Comparison of ENCODE assay signal across 1 cellular context in genomic region chr16:5098221-5099159, GRCh38.
TF ChIP-seq lines count a peak whose summit lies in the region.

No MANE protein-coding gene starts in this region.

TF ChIP-seq in HepG2, 621 proteins besides CTCF, POLR2A, EP300 and RAD21 (continued from another document and continues in another):
- TF ChIP-seq HOMEZ (CRISPR knock-in tag; IDR thresholded peaks at IDR 0.05; ENCODE audit: low read depth) (0 out of 2 replicates have a peak, but pooled peaks have one; percentile 7), ZBTB10 (CRISPR knock-in tag; IDR thresholded peaks at IDR 0.05; ENCODE audit: borderline replicate concordance) (0 out of 2 replicates have a peak, but pooled peaks have one; percentile 73), FOXP4 (CRISPR knock-in tag; IDR thresholded peaks at IDR 0.05) (peak; percentile 17; the same call in 1 of the 2 replicates), ZNF546 (CRISPR knock-in tag; conservative IDR thresholded peaks at IDR 0.05) (peak; percentile 79; the same call in 1 of the 2 replicates), ZMYM3 (CRISPR knock-in tag; IDR thresholded peaks at IDR 0.05) (peak; percentile 47; the same call in 1 of the 2 replicates), EEA1 (CRISPR knock-in tag; IDR thresholded peaks at IDR 0.05; ENCODE audit: borderline replicate concordance) (0 out of 2 replicates have a peak, but pooled peaks have one; percentile 66), IKZF5 (CRISPR knock-in tag; IDR thresholded peaks at IDR 0.05) (peak; percentile 44; the same call in 1 of the 2 replicates), AGO1 (IDR thresholded peaks at IDR 0.05; ENCODE audit: low read depth, low read length, poor library complexity, severe bottlenecking) (peak; percentile 53), RBFOX2 (IDR thresholded peaks at IDR 0.05; ENCODE audit: low read depth, low read length) (peak; percentile 67), MIER3 (CRISPR knock-in tag; IDR thresholded peaks at IDR 0.05; ENCODE audit: borderline replicate concordance) (peak; percentile 24; the same call in 1 of the 2 replicates), PHF8 (CRISPR knock-in tag; IDR thresholded peaks at IDR 0.05) (peak; percentile 72), TBX2 (CRISPR knock-in tag; IDR thresholded peaks at IDR 0.05; ENCODE audit: borderline replicate concordance) (peak; percentile 67), HIVEP1 (CRISPR knock-in tag; IDR thresholded peaks at IDR 0.05) (peak; percentile 33; the same call in 1 of the 2 replicates), SKI (IDR thresholded peaks at IDR 0.05; ENCODE audit: partially characterized antibody) (peak; percentile 21), ZNF687 (CRISPR knock-in tag; IDR thresholded peaks at IDR 0.05) (peak; percentile 77), ZNF710 (CRISPR knock-in tag; IDR thresholded peaks at IDR 0.05; ENCODE audit: borderline replicate concordance) (0 out of 2 replicates have a peak, but pooled peaks have one; percentile 18), ZNF501 (CRISPR knock-in tag; IDR thresholded peaks at IDR 0.05) (0 out of 2 replicates have a peak, but pooled peaks have one; percentile 53), POLR2AphosphoS5 (IDR thresholded peaks at IDR 0.05; ENCODE audit: low read depth, low read length) (peak; percentile 47), SP5 (CRISPR knock-in tag; IDR thresholded peaks at IDR 0.05; ENCODE audit: borderline replicate concordance, low read depth) (peak; percentile 67), ZNF777 (CRISPR knock-in tag; IDR thresholded peaks at IDR 0.05) (peak; percentile 74), SIN3A (IDR thresholded peaks at IDR 0.05; ENCODE audit: borderline replicate concordance, low read depth, low read length) (peak; percentile 34; the same call in 1 of the 2 replicates), ZNF670 (CRISPR knock-in tag; IDR thresholded peaks at IDR 0.05; ENCODE audit: borderline replicate concordance) (peak; percentile 74; the same call in 1 of the 2 replicates), BRD4 (CRISPR knock-in tag; IDR thresholded peaks at IDR 0.05) (0 out of 2 replicates have a peak, but pooled peaks have one; percentile 40), ZFX (CRISPR knock-in tag; IDR thresholded peaks at IDR 0.05; ENCODE audit: low read depth) (peak; percentile 75), PATZ1 (CRISPR knock-in tag; IDR thresholded peaks at IDR 0.05) (0 out of 2 replicates have a peak, but pooled peaks have one; percentile 3), ZNF331 (CRISPR knock-in tag; IDR thresholded peaks at IDR 0.05) (0 out of 2 replicates have a peak, but pooled peaks have one; percentile 9), ZFY (CRISPR knock-in tag; IDR thresholded peaks at IDR 0.05) (peak; percentile 57), PHF21A (CRISPR knock-in tag; IDR thresholded peaks at IDR 0.05) (0 out of 2 replicates have a peak, but pooled peaks have one; percentile 43), PITX1 (CRISPR knock-in tag; IDR thresholded peaks at IDR 0.05) (peak; percentile 72), PAXIP1 (CRISPR knock-in tag; conservative IDR thresholded peaks at IDR 0.05) (peak; percentile 49), ZNF607 (CRISPR knock-in tag; IDR thresholded peaks at IDR 0.05; ENCODE audit: borderline replicate concordance) (peak; percentile 74; the same call in 1 of the 2 replicates), SP2 (CRISPR knock-in tag; IDR thresholded peaks at IDR 0.05) (0 out of 2 replicates have a peak, but pooled peaks have one; percentile 1), HMGXB4 (CRISPR knock-in tag; IDR thresholded peaks at IDR 0.05; ENCODE audit: borderline replicate concordance in 1 of 2, low read depth in 1 of 2) (peak in 1 of 2 experiments; percentile 32; a peak in 1 of 4 replicates), ZNF563 (CRISPR knock-in tag; IDR thresholded peaks at IDR 0.05) (0 out of 2 replicates have a peak, but pooled peaks have one; percentile 57)
